Comparison of ENCODE assay signal across 17 cellular contexts in the genomic region with DNA sequence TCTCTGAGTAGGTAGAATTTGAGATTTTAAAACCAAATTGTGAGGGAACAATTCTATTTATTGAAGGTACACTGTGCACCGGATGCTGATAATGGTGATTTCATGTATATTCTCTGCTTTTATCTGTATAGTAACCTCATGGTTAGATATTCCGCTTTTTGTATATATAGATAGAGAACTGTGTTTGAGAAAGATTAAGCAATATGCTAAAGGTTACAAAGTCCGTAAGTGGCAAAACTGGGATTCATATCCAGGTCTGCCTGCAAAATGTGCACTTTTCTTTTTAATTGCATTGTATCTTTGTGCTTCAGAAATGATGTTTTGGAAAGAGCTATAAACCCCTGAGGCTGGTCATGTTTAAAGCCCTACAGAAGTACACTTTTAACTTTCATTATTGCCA.
DNase-seq lines count a peak whose midpoint lies in the region; FAIRE-seq and TF ChIP-seq lines count a peak whose summit lies in the region.
"Had no signal": no experiment of that assay in that cellular context is flagged by ENCODE, and none has a peak within 500 bp of the region (broad histone marks: within the 10 kb centered on the region; RNA-seq: fewer than 3 reads in every experiment).

No MANE protein-coding gene starts in this region.

- H3K9ac ChIP-seq in liver (ENCODE audit: low read depth in 1 of 2, low read length in 2 of 2) (no peak overlapping the region), smooth muscle cell (ENCODE audit: low read depth) (no peak overlapping the region)
- H3K9ac ChIP-seq: BLaER1 had no signal

- H4K20me1 ChIP-seq in hepatocyte (ENCODE audit: insufficient read depth, poor library complexity, severe bottlenecking): no peaks in the 10 kb centered on the region
- H4K20me1 ChIP-seq in smooth muscle cell (ENCODE audit: low read depth): no peaks in the 10 kb centered on the region
- H4K20me1 ChIP-seq: BLaER1 had no signal

- no peaks in the 10 kb centered on the region for H3K79me2 ChIP-seq in hepatocyte
- no peaks in the 10 kb centered on the region for H3K79me2 ChIP-seq in smooth muscle cell (ENCODE audit: low read depth)

- peak; percentile 42 to 44 for TF ChIP-seq RAD21 in liver (IDR thresholded peaks at IDR 0.05)

- no peak overlapping the region for H3K27ac ChIP-seq in hepatocyte
- no peak overlapping the region for H3K27ac ChIP-seq in liver (ENCODE audit: low read depth in 1 of 2, low read length in 2 of 2)
- H3K27ac ChIP-seq in smooth muscle cell (ENCODE audit: low read depth): no peak overlapping the region
- H3K27ac ChIP-seq: BLaER1, HL-60 had no signal

- no peaks in the 10 kb centered on the region for H3F3A ChIP-seq in smooth muscle cell (ENCODE audit: low read depth)

- WGBS in hepatocyte (ENCODE audit: low lambda C conversion rate, missing lambda C conversion rate): 30% methylated on average over 3 of the region's 3 CpGs
- WGBS in liver: 31% methylated on average over 3 of the region's 3 CpGs
- 83% methylated on average over 3 of the region's 3 CpGs for WGBS in smooth muscle cell (ENCODE audit: low lambda C conversion rate)

- TF ChIP-seq CTCF in hepatocyte (IDR thresholded peaks at IDR 0.05; ENCODE audit: poor library complexity): no peak
- TF ChIP-seq CTCF in liver (IDR thresholded peaks at IDR 0.05; ENCODE audit: low read depth, low read length, missing input control): no peak
- TF ChIP-seq CTCF in smooth muscle cell (IDR thresholded peaks at IDR 0.05; ENCODE audit: borderline replicate concordance, insufficient read depth, poor library complexity, severe bottlenecking): no peak

- DNase-seq in H54 (ENCODE audit: insufficient read length, low spot score): no peak
- no peak for DNase-seq in hepatocyte (ENCODE audit: low spot score)
- no peak for DNase-seq in smooth muscle cell (lab: John Stamatoyannopoulos, UW; ENCODE audit: unreplicated experiment)
- no peak for DNase-seq in stimulated activated CD4-positive, alpha-beta T cell treated with anti-CD3 and anti-CD28 coated beads, Interleukin-2, amount 100 ng/mL, for 24 hours
- no peak for DNase-seq in GOT3 (lab: John Stamatoyannopoulos, UW)
- no peak for DNase-seq in H4 (ENCODE audit: low spot score)
- DNase-seq: 8988T; CD4-positive, alpha-beta memory T cell; DMS153; DMS79; GF-D8; HCEC 1CT; KBM-7 had no signal

- H3K9me2 ChIP-seq in hepatocyte (replicated peaks; ENCODE audit: insufficient read depth): no peaks in the 10 kb centered on the region

- peak; percentile 15 for FAIRE-seq in H54 (lab: Jason Lieb, UNC)
- FAIRE-seq: H1 had no signal

- no peaks in the 10 kb centered on the region for H3K4me1 ChIP-seq in hepatocyte (ENCODE audit: insufficient read depth)
- peaks cover 0 to 10% (median 8%) of the 10 kb centered on the region in 4 donors for H3K4me1 ChIP-seq in liver (ENCODE audit: control insufficient read depth in 4 of 4, insufficient read depth in 4 of 4, low read length in 3 of 4)
- no peaks in the 10 kb centered on the region for H3K4me1 ChIP-seq in smooth muscle cell (ENCODE audit: low read depth)
- H3K4me1 ChIP-seq: BLaER1 had no signal

- TF ChIP-seq POLR2A in H54 (IDR thresholded peaks at IDR 0.05; ENCODE audit: low read depth, low read length): no peak

- H3K4me3 ChIP-seq in hepatocyte (no peak overlapping the region), liver (ENCODE audit: low read depth in 1 of 3, low read length in 3 of 3) (no peak overlapping the region), smooth muscle cell (no peak overlapping the region)
- H3K4me3 ChIP-seq: BLaER1 had no signal

- no peaks in the 10 kb centered on the region for H3K27me3 ChIP-seq in hepatocyte
- H3K27me3 ChIP-seq in liver (ENCODE audit: control insufficient read depth in 4 of 4, insufficient read depth in 4 of 4, low read length in 3 of 4): no peaks in the 10 kb centered on the region
- H3K27me3 ChIP-seq in smooth muscle cell (ENCODE audit: low read depth): no peaks in the 10 kb centered on the region
- H3K27me3 ChIP-seq: BLaER1 had no signal

- H3K36me3 ChIP-seq in hepatocyte (replicated peaks; ENCODE audit: insufficient read depth, low read depth) (no peaks in the 10 kb centered on the region), liver (ENCODE audit: control insufficient read depth in 4 of 4, insufficient read depth in 3 of 4, low read depth in 1 of 4, low read length in 3 of 4) (no peaks in the 10 kb centered on the region), smooth muscle cell (ENCODE audit: low read depth) (no peaks in the 10 kb centered on the region)
- H3K36me3 ChIP-seq: BLaER1 had no signal

- H3K9me3 ChIP-seq in hepatocyte (ENCODE audit: low read depth) (no peaks in the 10 kb centered on the region), liver (ENCODE audit: control insufficient read depth in 4 of 4, low read length in 3 of 4) (no peaks in the 10 kb centered on the region), smooth muscle cell (replicated peaks; ENCODE audit: low read depth) (no peaks in the 10 kb centered on the region)
- H3K9me3 ChIP-seq: BLaER1 had no signal

- no peak overlapping the region for H2AFZ ChIP-seq in hepatocyte
- peak overlapping the region; percentile 4 for H2AFZ ChIP-seq in smooth muscle cell (ENCODE audit: low read depth)

- H3K4me2 ChIP-seq in hepatocyte (peak overlapping the region; percentile 34), smooth muscle cell (no peak overlapping the region)
- H3K4me2 ChIP-seq: BLaER1 had no signal

TF ChIP-seq in liver, 16 proteins besides CTCF, POLR2A, EP300 and RAD21:
- no peak for TF ChIP-seq TAF1 (conservative IDR thresholded peaks at IDR 0.05)
- no peak for TF ChIP-seq FOXA1 (IDR thresholded peaks at IDR 0.05)
- TF ChIP-seq, protein P1, sequence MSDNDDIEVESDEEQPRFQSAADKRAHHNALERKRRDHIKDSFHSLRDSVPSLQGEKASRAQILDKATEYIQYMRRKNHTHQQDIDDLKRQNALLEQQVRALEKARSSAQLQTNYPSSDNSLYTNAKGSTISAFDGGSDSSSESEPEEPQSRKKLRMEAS (IDR thresholded peaks at IDR 0.05): no peak
- TF ChIP-seq RXRA (IDR thresholded peaks at IDR 0.05): peak in 1 of 2 donors; percentile 24
- no peak for TF ChIP-seq EGR1 (IDR thresholded peaks at IDR 0.05; ENCODE audit: low read depth in 2 of 2)
- TF ChIP-seq NR2F2 (IDR thresholded peaks at IDR 0.05): no peak
- TF ChIP-seq, protein P2, sequence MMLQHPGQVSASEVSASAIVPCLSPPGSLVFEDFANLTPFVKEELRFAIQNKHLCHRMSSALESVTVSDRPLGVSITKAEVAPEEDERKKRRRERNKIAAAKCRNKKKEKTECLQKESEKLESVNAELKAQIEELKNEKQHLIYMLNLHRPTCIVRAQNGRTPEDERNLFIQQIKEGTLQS (IDR thresholded peaks at IDR 0.05): no peak
- peak; percentile 47 for TF ChIP-seq YY1 (IDR thresholded peaks at IDR 0.05)
- TF ChIP-seq JUND (IDR thresholded peaks at IDR 0.05): no peak
- TF ChIP-seq, protein P3, sequence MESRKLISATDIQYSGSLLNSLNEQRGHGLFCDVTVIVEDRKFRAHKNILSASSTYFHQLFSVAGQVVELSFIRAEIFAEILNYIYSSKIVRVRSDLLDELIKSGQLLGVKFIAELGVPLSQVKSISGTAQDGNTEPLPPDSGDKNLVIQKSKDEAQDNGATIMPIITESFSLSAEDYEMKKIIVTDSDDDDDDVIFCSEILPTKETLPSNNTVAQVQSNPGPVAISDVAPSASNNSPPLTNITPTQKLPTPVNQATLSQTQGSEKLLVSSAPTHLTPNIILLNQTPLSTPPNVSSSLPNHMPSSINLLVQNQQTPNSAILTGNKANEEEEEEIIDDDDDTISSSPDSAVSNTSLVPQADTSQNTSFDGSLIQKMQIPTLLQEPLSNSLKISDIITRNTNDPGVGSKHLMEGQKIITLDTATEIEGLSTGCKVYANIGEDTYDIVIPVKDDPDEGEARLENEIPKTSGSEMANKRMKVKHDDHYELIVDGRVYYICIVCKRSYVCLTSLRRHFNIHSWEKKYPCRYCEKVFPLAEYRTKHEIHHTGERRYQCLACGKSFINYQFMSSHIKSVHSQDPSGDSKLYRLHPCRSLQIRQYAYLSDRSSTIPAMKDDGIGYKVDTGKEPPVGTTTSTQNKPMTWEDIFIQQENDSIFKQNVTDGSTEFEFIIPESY (IDR thresholded peaks at IDR 0.05): no peak
- no peak for TF ChIP-seq GABPA (IDR thresholded peaks at IDR 0.05 in 1 of 2, conservative IDR thresholded peaks at IDR 0.05 in 1 of 2)
- TF ChIP-seq HNF4G (IDR thresholded peaks at IDR 0.05): peak; percentile 55
- TF ChIP-seq HNF4A (conservative IDR thresholded peaks at IDR 0.05): peak; percentile 88
- peak; percentile 43 for TF ChIP-seq SP1 (IDR thresholded peaks at IDR 0.05)
- TF ChIP-seq FOXA2 (IDR thresholded peaks at IDR 0.05): no peak
- TF ChIP-seq, protein P4, sequence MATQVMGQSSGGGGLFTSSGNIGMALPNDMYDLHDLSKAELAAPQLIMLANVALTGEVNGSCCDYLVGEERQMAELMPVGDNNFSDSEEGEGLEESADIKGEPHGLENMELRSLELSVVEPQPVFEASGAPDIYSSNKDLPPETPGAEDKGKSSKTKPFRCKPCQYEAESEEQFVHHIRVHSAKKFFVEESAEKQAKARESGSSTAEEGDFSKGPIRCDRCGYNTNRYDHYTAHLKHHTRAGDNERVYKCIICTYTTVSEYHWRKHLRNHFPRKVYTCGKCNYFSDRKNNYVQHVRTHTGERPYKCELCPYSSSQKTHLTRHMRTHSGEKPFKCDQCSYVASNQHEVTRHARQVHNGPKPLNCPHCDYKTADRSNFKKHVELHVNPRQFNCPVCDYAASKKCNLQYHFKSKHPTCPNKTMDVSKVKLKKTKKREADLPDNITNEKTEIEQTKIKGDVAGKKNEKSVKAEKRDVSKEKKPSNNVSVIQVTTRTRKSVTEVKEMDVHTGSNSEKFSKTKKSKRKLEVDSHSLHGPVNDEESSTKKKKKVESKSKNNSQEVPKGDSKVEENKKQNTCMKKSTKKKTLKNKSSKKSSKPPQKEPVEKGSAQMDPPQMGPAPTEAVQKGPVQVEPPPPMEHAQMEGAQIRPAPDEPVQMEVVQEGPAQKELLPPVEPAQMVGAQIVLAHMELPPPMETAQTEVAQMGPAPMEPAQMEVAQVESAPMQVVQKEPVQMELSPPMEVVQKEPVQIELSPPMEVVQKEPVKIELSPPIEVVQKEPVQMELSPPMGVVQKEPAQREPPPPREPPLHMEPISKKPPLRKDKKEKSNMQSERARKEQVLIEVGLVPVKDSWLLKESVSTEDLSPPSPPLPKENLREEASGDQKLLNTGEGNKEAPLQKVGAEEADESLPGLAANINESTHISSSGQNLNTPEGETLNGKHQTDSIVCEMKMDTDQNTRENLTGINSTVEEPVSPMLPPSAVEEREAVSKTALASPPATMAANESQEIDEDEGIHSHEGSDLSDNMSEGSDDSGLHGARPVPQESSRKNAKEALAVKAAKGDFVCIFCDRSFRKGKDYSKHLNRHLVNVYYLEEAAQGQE (IDR thresholded peaks at IDR 0.05): peak; percentile 29
